Comparison of ENCODE assay signal across 27 cellular contexts in the genomic region with DNA sequence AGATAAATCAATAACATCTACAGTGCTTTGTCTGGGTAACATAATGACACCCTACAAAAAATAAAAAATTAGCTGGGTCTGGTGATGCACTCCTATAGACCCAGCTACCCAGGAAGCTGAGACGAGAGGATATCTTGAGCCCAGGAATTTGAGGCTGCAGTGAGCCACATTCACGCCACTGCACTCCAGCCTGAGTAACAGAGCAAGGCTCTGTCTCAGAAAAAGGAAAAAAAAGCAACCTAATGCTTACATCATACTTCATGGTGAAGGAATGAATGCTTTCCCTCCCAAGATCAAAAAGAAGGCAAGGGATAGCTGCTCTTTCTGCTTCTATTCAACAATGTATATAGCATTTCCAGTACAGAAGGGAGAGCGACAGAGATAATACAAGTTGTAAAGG.
"Had no signal": no experiment of that assay in that cellular context is flagged by ENCODE, and none has a peak within 500 bp of the region (broad histone marks: within the 10 kb centered on the region; RNA-seq: fewer than 3 reads in every experiment).

No MANE protein-coding gene starts in this region.

- DNase-seq: hippocampal formation; kidney; left colon; left lung; lower lobe of right lung; mammary epithelial cell; mesenchymal stem cell; naive thymus-derived CD8-positive, alpha-beta T cell; nucleus accumbens; pancreas; posterior cingulate gyrus; retina; right cardiac atrium; small intestine; stimulated activated CD4-positive, alpha-beta T cell treated with anti-CD3 and anti-CD28 coated beads, Interleukin-12 subunit alpha, Interleukin-12 subunit beta, amount 100 ng/mL, for 4 hours; stimulated activated CD4-positive, alpha-beta T cell treated with anti-CD3 and anti-CD28 coated beads, Interleukin-15, amount 100 ng/mL, for 24 hours; stimulated activated CD4-positive, alpha-beta T cell treated with anti-CD3 and anti-CD28 coated beads, Interleukin-2, amount 100 ng/mL, for 24 hours; stimulated activated CD4-positive, alpha-beta T cell treated with anti-CD3 and anti-CD28 coated beads, Interleukin-4, amount 100 ng/mL, for 1 hour; stimulated activated naive B cell treated with anti-CD40 and anti-IgM and Interleukin-4, amounts not matched to agents 10 μg/mL and 1 μg/mL and 100 μg/mL, for 72 hours; stimulated activated naive CD8-positive, alpha-beta T cell treated with anti-CD3 and anti-CD28 coated beads, Interleukin-15, Interleukin-2, amounts not matched to agents 100 U/mL and 50 U/mL, for 24 hours; stomach; testis; thyroid gland; trophoblast cell; upper lobe of right lung had no signal

- ATAC-seq: left colon; left lung; lower lobe of right lung; naive thymus-derived CD8-positive, alpha-beta T cell; pancreas; right cardiac atrium; sciatic nerve; stimulated activated naive B cell treated with anti-CD40 and anti-IgM and Interleukin-4, amounts not matched to agents 10 μg/mL and 1 μg/mL and 100 μg/mL, for 72 hours; stimulated activated naive CD8-positive, alpha-beta T cell treated with anti-CD3 and anti-CD28 coated beads, Interleukin-15, Interleukin-2, amounts not matched to agents 100 U/mL and 50 U/mL, for 24 hours; upper lobe of right lung had no signal

- H3K4me1 ChIP-seq: left lung, prostate gland, testis, thyroid gland, upper lobe of right lung had no signal

- H3K27me3 ChIP-seq: pancreas, testis, thyroid gland, upper lobe of right lung had no signal

- H3K36me3 ChIP-seq: left lung, lower lobe of right lung, pancreas, prostate gland, stomach, thyroid gland, upper lobe of right lung had no signal

- H3K27ac ChIP-seq: left lung, lower lobe of right lung, pancreas, prostate gland, stomach, testis, thyroid gland, upper lobe of right lung had no signal

- H3K4me3 ChIP-seq: left lung, lower lobe of right lung, pancreas, prostate gland, stomach, testis, thyroid gland, upper lobe of right lung had no signal

- H3K9me3 ChIP-seq: left lung, lower lobe of right lung, pancreas, prostate gland, stomach, testis, thyroid gland, upper lobe of right lung had no signal
